In the genomic region with DNA sequence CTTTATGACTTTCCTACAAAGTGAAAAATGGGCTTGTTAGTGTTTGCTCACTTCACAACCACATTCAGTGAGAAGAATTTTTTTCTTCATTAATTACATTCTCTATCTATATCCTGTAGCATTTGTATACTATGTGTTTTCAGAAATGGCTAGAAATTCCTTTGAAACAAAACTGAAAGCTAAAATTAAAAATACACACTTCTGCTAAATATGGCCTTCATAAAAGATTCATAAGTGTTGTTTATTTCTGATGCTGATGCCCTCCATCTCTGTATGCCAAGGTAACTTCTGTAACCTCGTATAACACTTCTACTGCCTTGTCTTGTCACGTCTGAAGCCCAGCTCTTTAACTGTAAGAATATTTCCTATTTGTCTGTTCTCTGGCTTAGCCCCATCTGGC, we compare ENCODE assay signal across 18 cellular contexts. TPM values are rescaled to one million over a fixed set of nuclear protein-coding genes. Genes with fewer than 3 reads are reported as not detected.
DNase-seq lines count a peak whose midpoint lies in the region; ATAC-seq, FAIRE-seq and TF ChIP-seq lines count a peak whose summit lies in the region.
"Had no signal": no experiment of that assay in that cellular context is flagged by ENCODE, and none has a peak within 500 bp of the region (broad histone marks: within the 10 kb centered on the region; RNA-seq: fewer than 3 reads in every experiment).

No MANE protein-coding gene starts in this region.

- H3K27me3 Mint-ChIP-seq in IgD-negative memory B cell: no peaks in the 10 kb centered on the region
- H3K27me3 Mint-ChIP-seq in effector memory CD8-positive, alpha-beta T cell: peaks cover 7 to 12% of the 10 kb centered on the region in 2 donors
- H3K27me3 Mint-ChIP-seq in activated naive CD4-positive, alpha-beta T cell treated with anti-CD3 and anti-CD28 coated beads, Interleukin-2, amount 10 ng/mL, durations not matched to agents 7 days and 5 days: peaks cover 12% of the 10 kb centered on the region

- H3K36me3 ChIP-seq in DOHH2 (ENCODE audit: control insufficient read depth, low read length): no peaks in the 10 kb centered on the region

- peaks cover 4% of the 10 kb centered on the region for H3K36me3 Mint-ChIP-seq in IgD-negative memory B cell
- H3K36me3 Mint-ChIP-seq in stimulated activated effector memory CD8-positive, alpha-beta T cell treated with anti-CD3 and anti-CD28 coated beads, Interleukin-12 subunit alpha, Interleukin-12 subunit beta, amount 100 ng/mL, for 72 hours: no peaks in the 10 kb centered on the region
- no peaks in the 10 kb centered on the region for H3K36me3 Mint-ChIP-seq in effector memory CD8-positive, alpha-beta T cell (ENCODE audit: insufficient read depth)
- H3K36me3 Mint-ChIP-seq in activated naive CD4-positive, alpha-beta T cell treated with anti-CD3 and anti-CD28 coated beads, Interleukin-2, amount 10 ng/mL, durations not matched to agents 7 days and 5 days: no peaks in the 10 kb centered on the region

- H3K9me3 Mint-ChIP-seq in IgD-negative memory B cell: peaks cover 0 to 1% (median 0%) of the 10 kb centered on the region in 3 donors
- H3K9me3 Mint-ChIP-seq in stimulated activated effector memory CD8-positive, alpha-beta T cell treated with anti-CD3 and anti-CD28 coated beads, Interleukin-12 subunit alpha, Interleukin-12 subunit beta, amount 100 ng/mL, for 72 hours: no peaks in the 10 kb centered on the region
- no peaks in the 10 kb centered on the region for H3K9me3 Mint-ChIP-seq in effector memory CD8-positive, alpha-beta T cell
- H3K9me3 Mint-ChIP-seq in activated naive CD4-positive, alpha-beta T cell treated with anti-CD3 and anti-CD28 coated beads, Interleukin-2, amount 10 ng/mL, durations not matched to agents 7 days and 5 days: no peaks in the 10 kb centered on the region
- H3K9me3 Mint-ChIP-seq: HFFc6 had no signal

- CTCF ChIA-PET in activated naive CD4-positive, alpha-beta T cell treated with anti-CD3 and anti-CD28 coated beads, Interleukin-2, amount 10 ng/mL, durations not matched to agents 7 days and 5 days (lab: Charles Lee): no interaction called here

- H3K27ac ChIP-seq in DOHH2 (ENCODE audit: low read depth, low read length): peak overlapping the region; percentile 86
- H3K27ac ChIP-seq: C4-2B had no signal

- peak overlapping the region; percentile 24 to 49 (median 39) for H3K27ac Mint-ChIP-seq in IgD-negative memory B cell
- no peak overlapping the region for H3K27ac Mint-ChIP-seq in stimulated activated effector memory CD8-positive, alpha-beta T cell treated with anti-CD3 and anti-CD28 coated beads, Interleukin-12 subunit alpha, Interleukin-12 subunit beta, amount 100 ng/mL, for 72 hours
- no peak overlapping the region for H3K27ac Mint-ChIP-seq in effector memory CD8-positive, alpha-beta T cell
- no peak overlapping the region for H3K27ac Mint-ChIP-seq in activated naive CD4-positive, alpha-beta T cell treated with anti-CD3 and anti-CD28 coated beads, Interleukin-2, amount 10 ng/mL, durations not matched to agents 7 days and 5 days
- H3K27ac Mint-ChIP-seq: HFFc6 had no signal

- no peak for FAIRE-seq in HTR-8/SVneo (lab: Jason Lieb, UNC)
- FAIRE-seq: H1, HepG2 had no signal

- H3K4me1 Mint-ChIP-seq in IgD-negative memory B cell: peaks cover 35 to 37% (median 36%) of the 10 kb centered on the region in 3 donors
- peaks cover 21% of the 10 kb centered on the region for H3K4me1 Mint-ChIP-seq in stimulated activated effector memory CD8-positive, alpha-beta T cell treated with anti-CD3 and anti-CD28 coated beads, Interleukin-12 subunit alpha, Interleukin-12 subunit beta, amount 100 ng/mL, for 72 hours
- H3K4me1 Mint-ChIP-seq in effector memory CD8-positive, alpha-beta T cell (ENCODE audit: low read depth in 2 of 2): peaks cover 0 to 4% of the 10 kb centered on the region in 2 donors
- peaks cover 5% of the 10 kb centered on the region for H3K4me1 Mint-ChIP-seq in activated naive CD4-positive, alpha-beta T cell treated with anti-CD3 and anti-CD28 coated beads, Interleukin-2, amount 10 ng/mL, durations not matched to agents 7 days and 5 days

- H3F3A ChIP-seq in DOHH2 (ENCODE audit: control insufficient read depth, insufficient read depth): peaks cover 30% of the 10 kb centered on the region

- ATAC-seq in stimulated activated effector memory CD8-positive, alpha-beta T cell treated with anti-CD3 and anti-CD28 coated beads, Interleukin-12 subunit alpha, Interleukin-12 subunit beta, amount 100 ng/mL, for 72 hours: peak; percentile 31
- no peak for ATAC-seq in HG03457 (IDR thresholded peaks at IDR 0.05; ENCODE audit: unreplicated experiment)
- no peak for ATAC-seq in effector memory CD8-positive, alpha-beta T cell (replicated peaks)
- ATAC-seq: HepG2 had no signal

- H3K9me2 ChIP-seq in DOHH2 (replicated peaks; ENCODE audit: control insufficient read depth, low read length): no peaks in the 10 kb centered on the region

- H4K20me1 ChIP-seq in DOHH2 (ENCODE audit: control insufficient read depth, insufficient read depth, low read depth, low read length): no peaks in the 10 kb centered on the region

- H3K4me3 Mint-ChIP-seq in IgD-negative memory B cell: peak overlapping the region in 2 of 4 donors; percentile 50 to 74
- H3K4me3 Mint-ChIP-seq in stimulated activated effector memory CD8-positive, alpha-beta T cell treated with anti-CD3 and anti-CD28 coated beads, Interleukin-12 subunit alpha, Interleukin-12 subunit beta, amount 100 ng/mL, for 72 hours: no peak overlapping the region
- H3K4me3 Mint-ChIP-seq in effector memory CD8-positive, alpha-beta T cell: no peak overlapping the region
- H3K4me3 Mint-ChIP-seq in activated naive CD4-positive, alpha-beta T cell treated with anti-CD3 and anti-CD28 coated beads, Interleukin-2, amount 10 ng/mL, durations not matched to agents 7 days and 5 days: no peak overlapping the region
- H3K4me3 Mint-ChIP-seq: HFFc6 had no signal

- H3K9me3 ChIP-seq in DOHH2 (ENCODE audit: control insufficient read depth, insufficient read depth, low read length): no peaks in the 10 kb centered on the region

- peak; percentile 23 for DNase-seq in OCI-M1 (lab: John Stamatoyannopoulos, UW)
- no peak for DNase-seq in stimulated activated effector memory CD8-positive, alpha-beta T cell treated with anti-CD3 and anti-CD28 coated beads, Interleukin-12 subunit alpha, Interleukin-12 subunit beta, amount 100 ng/mL, for 72 hours (ENCODE audit: low spot score in 2 of 2)
- DNase-seq in effector memory CD8-positive, alpha-beta T cell: no peak
- no peak for DNase-seq in activated naive CD4-positive, alpha-beta T cell treated with anti-CD3 and anti-CD28 coated beads, Interleukin-2, amount 10 ng/mL, durations not matched to agents 7 days and 5 days
- DNase-seq in HTR-8/SVneo (ENCODE audit: insufficient read length, low spot score): no peak
- DNase-seq: DMS153, HFFc6, NCI-H1048, NCI-H1694, NCI-H446, NCI-H748 treated with DMSO at 0.1 percent for 48 hours, SIG-M5 had no signal

- peak overlapping the region; percentile 85 for H3K4me2 ChIP-seq in DOHH2 (ENCODE audit: low read length)

- peak overlapping the region; percentile 62 for H3K4me3 ChIP-seq in DOHH2 (ENCODE audit: low read length)

- no peaks in the 10 kb centered on the region for H3K79me2 ChIP-seq in DOHH2 (ENCODE audit: control insufficient read depth, low read length)

- H3K4me1 ChIP-seq in DOHH2 (ENCODE audit: control insufficient read depth, low read length): peaks cover 78% of the 10 kb centered on the region

- no peaks in the 10 kb centered on the region for H3K27me3 ChIP-seq in DOHH2 (ENCODE audit: control insufficient read depth, low read length)

- TF ChIP-seq CTCF in DOHH2 (IDR thresholded peaks at IDR 0.05; ENCODE audit: low read depth, low read length, poor library complexity, severe bottlenecking): no peak

RNA-seq across cellular contexts. Expression of a gene that starts 59.8 kb away (rescaled TPM):
- polyA plus RNA-seq in IgD-negative memory B cell: 89.4 TPM

Comparison
In these comparisons a context has a peak if more than half of its experiments do, and no peak if none do; other contexts are left out.
1. H3K27ac Mint-ChIP-seq: peak in IgD-negative memory B cell (3 of 3); none in stimulated activated effector memory CD8-positive, alpha-beta T cell treated with anti-CD3 and anti-CD28 coated beads, Interleukin-12 subunit alpha, Interleukin-12 subunit beta, amount 100 ng/mL, for 72 hours (single experiment), effector memory CD8-positive, alpha-beta T cell (0 of 2) and activated naive CD4-positive, alpha-beta T cell treated with anti-CD3 and anti-CD28 coated beads, Interleukin-2, amount 10 ng/mL, durations not matched to agents 7 days and 5 days (single experiment).